ENCODE assay signal across 12 cellular contexts in genomic region chr14:68926236-68926635, GRCh38. TPM values are rescaled to one million over a fixed set of nuclear protein-coding genes. Genes with fewer than 3 reads are reported as not detected.
DNase-seq lines count a peak whose midpoint lies in the region; TF ChIP-seq lines count a peak whose summit lies in the region.
"Had no signal": no experiment of that assay in that cellular context is flagged by ENCODE, and none has a peak within 500 bp of the region (broad histone marks: within the 10 kb centered on the region; RNA-seq: fewer than 3 reads in every experiment).

No MANE protein-coding gene starts in this region.

- no TSS peak for BruUV-seq in OCI-LY7 (replicated peaks; lab: Mats Ljungman, UMichigan)
- BruUV-seq in Calu3 (replicated peaks; lab: Mats Ljungman, UMichigan), result no TSS peak

- H3K79me2 ChIP-seq in OCI-LY7 (ENCODE audit: insufficient read depth, low read depth, low read length), result no peaks in the 10 kb centered on the region

- H3K36me3 ChIP-seq in OCI-LY7 (ENCODE audit: insufficient read depth, low read length) (no peaks in the 10 kb centered on the region), sigmoid colon (peaks cover 0 to 11% (median 4%) of the 10 kb centered on the region in 4 donors)

- no peak overlapping the region for H3K27ac Mint-ChIP-seq in activated CD4-positive, alpha-beta T cell treated with anti-CD3 and anti-CD28 coated beads, Interleukin-2, amount 10 ng/mL, durations not matched to agents 24 days and 14 days
- no peak overlapping the region for H3K27ac Mint-ChIP-seq in Calu3 (ENCODE audit: unreplicated experiment)
- H3K27ac Mint-ChIP-seq: natural killer cell treated with Interleukin-12 subunit alpha and Interleukin-12 subunit beta and Interleukin-15 and Interleukin-18, amount 100 ng/mL, for 72 hours had no signal

- H4K20me1 ChIP-seq in OCI-LY7 (ENCODE audit: insufficient read depth, low read length), result no peaks in the 10 kb centered on the region

- no peaks in the 10 kb centered on the region for H3K9me2 ChIP-seq in OCI-LY7 (ENCODE audit: insufficient read depth, low read length)

- H3K4me1 Mint-ChIP-seq in activated CD4-positive, alpha-beta T cell treated with anti-CD3 and anti-CD28 coated beads, Interleukin-2, amount 10 ng/mL, durations not matched to agents 24 days and 14 days, result peaks cover 29% of the 10 kb centered on the region
- H3K4me1 Mint-ChIP-seq in Calu3 (ENCODE audit: low read depth, unreplicated experiment), result peaks cover 28% of the 10 kb centered on the region

- H3K9me3 ChIP-seq in OCI-LY7 (ENCODE audit: low read length) (peaks cover 5% of the 10 kb centered on the region; the same call in 1 of the 2 replicates), sigmoid colon (no peaks in the 10 kb centered on the region)
- H3K9me3 ChIP-seq: SJSA1 had no signal

- no peak overlapping the region for H3K4me2 ChIP-seq in OCI-LY7 (ENCODE audit: low read length)

- no peak overlapping the region for H3K4me3 Mint-ChIP-seq in activated CD4-positive, alpha-beta T cell treated with anti-CD3 and anti-CD28 coated beads, Interleukin-2, amount 10 ng/mL, durations not matched to agents 24 days and 14 days
- no peak overlapping the region for H3K4me3 Mint-ChIP-seq in Calu3 (ENCODE audit: low read depth, unreplicated experiment)
- H3K4me3 Mint-ChIP-seq: natural killer cell treated with Interleukin-12 subunit alpha and Interleukin-12 subunit beta and Interleukin-15 and Interleukin-18, amount 100 ng/mL, for 72 hours had no signal

- CTCF ChIA-PET in OCI-LY7 (lab: Charles Lee; ENCODE audit: unreplicated experiment), result no interaction called here
- CTCF ChIA-PET in Calu3 (lab: Charles Lee), result no interaction called here

- H3K27me3 ChIP-seq in sigmoid colon, result no peaks in the 10 kb centered on the region
- H3K27me3 ChIP-seq: SJSA1 had no signal

- no peak for TF ChIP-seq EP300 in sigmoid colon (IDR thresholded peaks at IDR 0.05)

- H3K4me1 ChIP-seq in OCI-LY7 (ENCODE audit: insufficient read depth, low read length, poor library complexity, severe bottlenecking), result no peaks in the 10 kb centered on the region
- peaks cover 0 to 93% (median 90%) of the 10 kb centered on the region in 4 donors for H3K4me1 ChIP-seq in sigmoid colon

- no peaks in the 10 kb centered on the region for H3K27me3 Mint-ChIP-seq in activated CD4-positive, alpha-beta T cell treated with anti-CD3 and anti-CD28 coated beads, Interleukin-2, amount 10 ng/mL, durations not matched to agents 24 days and 14 days
- no peaks in the 10 kb centered on the region for H3K27me3 Mint-ChIP-seq in Calu3 (ENCODE audit: unreplicated experiment)
- H3K27me3 Mint-ChIP-seq: CD4-positive, CD25-positive, alpha-beta regulatory T cell; natural killer cell treated with Interleukin-12 subunit alpha and Interleukin-12 subunit beta and Interleukin-15 and Interleukin-18, amount 100 ng/mL, for 72 hours had no signal

- H3K27ac ChIP-seq in OCI-LY7 (ENCODE audit: low read depth, low read length, poor library complexity, severe bottlenecking) (no peak overlapping the region), epithelial cell of prostate (peak overlapping the region; percentile 37), sigmoid colon (peak overlapping the region; percentile 98 to 100 (median 100))
- H3K27ac ChIP-seq: SJSA1 had no signal

- 91 to 95% methylated on average over 1 of the region's 1 CpG for WGBS in sigmoid colon, 2 donors

- no peak for TF ChIP-seq POLR2A in sigmoid colon (IDR thresholded peaks at IDR 0.05)

- H3K36me3 Mint-ChIP-seq in activated CD4-positive, alpha-beta T cell treated with anti-CD3 and anti-CD28 coated beads, Interleukin-2, amount 10 ng/mL, durations not matched to agents 24 days and 14 days (ENCODE audit: low read depth), result peaks cover 21% of the 10 kb centered on the region
- peaks cover 45% of the 10 kb centered on the region for H3K36me3 Mint-ChIP-seq in Calu3 (ENCODE audit: insufficient read depth, unreplicated experiment)

- intact Hi-C loops in activated CD4-positive, alpha-beta T cell treated with anti-CD3 and anti-CD28 coated beads, Interleukin-2, amount 10 ng/mL, durations not matched to agents 24 days and 14 days (cut with micrococcal nuclease), result no loop called here
- intact Hi-C loops in OCI-LY7 (cut with micrococcal nuclease; ENCODE audit: unreplicated experiment) (no loop called here), sigmoid colon (cut with DNase I) (no loop called here), Calu3 (cut with micrococcal nuclease; ENCODE audit: unreplicated experiment) (no loop called here)

- peak; percentile 67 for DNase-seq in activated CD4-positive, alpha-beta T cell treated with anti-CD3 and anti-CD28 coated beads, Interleukin-2, amount 10 ng/mL, durations not matched to agents 24 days and 14 days
- no peak for DNase-seq in activated CD4-positive, alpha-beta T cell treated with anti-CD3 and anti-CD28 coated beads, Interleukin-2, amount 50 U/mL, for 4 hours
- DNase-seq in OCI-LY7 (ENCODE audit: low spot score) (peak; percentile 23), epithelial cell of prostate (ENCODE audit: low read depth, low spot score) (no peak), sigmoid colon (no peak), kidney glomerular epithelial cell (lab: John Stamatoyannopoulos, UW) (no peak), NCI-H524 treated with DMSO at 0.1 percent for 48 hours (lab: John Stamatoyannopoulos, UW) (no peak), Calu3 (no peak)
- DNase-seq: MV-4-11 had no signal

- H3K9me3 Mint-ChIP-seq in activated CD4-positive, alpha-beta T cell treated with anti-CD3 and anti-CD28 coated beads, Interleukin-2, amount 10 ng/mL, durations not matched to agents 24 days and 14 days, result peaks cover 13% of the 10 kb centered on the region
- H3K9me3 Mint-ChIP-seq in Calu3 (ENCODE audit: low read depth, unreplicated experiment), result peaks cover 3% of the 10 kb centered on the region

- TF ChIP-seq CTCF in OCI-LY7 (conservative IDR thresholded peaks at IDR 0.05; ENCODE audit: low read length) (peak; percentile 70), sigmoid colon (IDR thresholded peaks at IDR 0.05) (peak in 2 of 4 experiments; percentile 18 to 27), Calu3 (IDR thresholded peaks at IDR 0.05; ENCODE audit: unreplicated experiment) (no peak)

- H2AFZ ChIP-seq in OCI-LY7 (ENCODE audit: low read length), result no peak overlapping the region

- no peak overlapping the region for H3K4me3 ChIP-seq in OCI-LY7 (ENCODE audit: low read depth, low read length, poor library complexity, severe bottlenecking)
- H3K4me3 ChIP-seq in sigmoid colon, result no peak overlapping the region
- H3K4me3 ChIP-seq: SJSA1 had no signal

- POLR2A ChIA-PET in OCI-LY7 (lab: Charles Lee), result no interaction called here

RNA-seq across cellular contexts. Expression of gene ACTN1, which starts 52.9 kb away (rescaled TPM):
- total RNA-seq in activated CD4-positive, alpha-beta T cell treated with anti-CD3 and anti-CD28 coated beads, Interleukin-2, amount 10 ng/mL, durations not matched to agents 24 days and 14 days, result 44.9 and 52.6 TPM in 2 replicates
- 0.39 and 1.8 TPM in 2 replicates for total RNA-seq in OCI-LY7 (2014; rRNA removed; shearing (Covaris generic))
- total RNA-seq in OCI-LY7 (2022) (0.51 and 1.2 TPM in 2 replicates), sigmoid colon (1,000 to 10,000 TPM in 1 of 4 donors, 100 to 1,000 TPM in 3; 372 to 1,069 (median 688) TPM), Calu3 (2022) (246 and 326 TPM in 2 replicates)
- 10 to 100 TPM; 20.1 to 98.1 (median 24.0) TPM for polyA plus RNA-seq in sigmoid colon

Comparison
In these comparisons a context has a peak if more than half of its experiments do, and no peak if none do; other contexts are left out.
1. DNase-seq: peak in activated CD4-positive, alpha-beta T cell treated with anti-CD3 and anti-CD28 coated beads, Interleukin-2, amount 10 ng/mL, durations not matched to agents 24 days and 14 days (single experiment) and OCI-LY7 (single experiment); none in activated CD4-positive, alpha-beta T cell treated with anti-CD3 and anti-CD28 coated beads, Interleukin-2, amount 50 U/mL, for 4 hours (0 of 2), epithelial cell of prostate (single experiment), sigmoid colon (single experiment), kidney glomerular epithelial cell (single experiment), NCI-H524 treated with DMSO at 0.1 percent for 48 hours (single experiment) and Calu3 (single experiment).
2. RNA of gene ACTN1, which starts 52.9 kb away (total RNA-seq): 372 to 1,069 TPM in sigmoid colon, 246 to 326 TPM in Calu3 and 44.9 to 52.6 TPM in activated CD4-positive, alpha-beta T cell treated with anti-CD3 and anti-CD28 coated beads, Interleukin-2, amount 10 ng/mL, durations not matched to agents 24 days and 14 days; 0.39 to 1.8 TPM in OCI-LY7; every median in the first group is over 10 times any median in the second.